Comparison of ENCODE assay signal across 19 cellular contexts in the genomic region with DNA sequence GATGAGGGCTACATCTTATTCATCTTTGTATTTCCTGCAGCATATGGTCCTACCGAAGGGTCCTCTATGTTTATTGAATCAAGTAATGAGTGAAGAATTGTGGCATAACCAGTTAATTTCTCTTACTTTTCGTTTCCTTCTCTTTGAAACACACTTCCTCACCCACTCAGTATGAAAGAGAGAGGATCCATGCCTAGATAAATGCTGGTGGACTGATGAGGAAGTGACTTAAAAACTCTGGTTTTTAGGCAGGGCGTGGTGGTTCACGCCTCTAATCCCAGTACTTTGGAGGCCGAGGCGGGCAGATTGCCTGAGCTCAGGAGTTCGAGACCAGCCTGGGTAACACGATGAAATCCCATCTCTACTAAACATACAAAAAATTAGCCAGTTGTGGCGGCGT.
A peak's percentile ranks its signal among the peaks of the same experiment; 100 is the strongest.
DNase-seq lines count a peak whose midpoint lies in the region; ATAC-seq lines count a peak whose summit lies in the region.
"Had no signal": no experiment of that assay in that cellular context is flagged by ENCODE, and none has a peak within 500 bp of the region (broad histone marks: within the 10 kb centered on the region; RNA-seq: fewer than 3 reads in every experiment).

No MANE protein-coding gene starts in this region.

- peak overlapping the region; percentile 47 for H3K4me3 Mint-ChIP-seq in T-helper 1 cell treated with Interleukin-12 subunit alpha and Interleukin-12 subunit beta and Interleukin-4 antibody, amounts not matched to agents 30 μg/mL and 1 μg/mL, for 36 hours
- no peak overlapping the region for H3K4me3 Mint-ChIP-seq in dendritic cell treated with granulocyte-macrophage colony-stimulating factor and Interleukin-4, amounts not matched to agents 40 ng/mL and 50 ng/mL, for 4 days
- H3K4me3 Mint-ChIP-seq: T-helper 17 cell had no signal

- DNase-seq in T-helper 1 cell (no peak), NOMO-1 treated with DMSO at 0.1 percent for 48 hours (lab: John Stamatoyannopoulos, UW; ENCODE audit: unreplicated experiment) (peak; percentile 82), superior temporal gyrus (ENCODE audit: extremely low spot score) (no peak)
- DNase-seq in activated CD4-positive, alpha-beta T cell treated with anti-CD3 and anti-CD28 coated beads for 4 hours: no peak
- DNase-seq: C1 segment of cervical spinal cord, COR-L47, DMS153, EL, HCEC 1CT, NCI-H1105, NCI-H1694 treated with DMSO at 0.1 percent for 48 hours, NCI-H446, NCI-H774, T-helper 17 cell had no signal

- peaks cover 8% of the 10 kb centered on the region for H3K36me3 Mint-ChIP-seq in T-helper 1 cell treated with Interleukin-12 subunit alpha and Interleukin-12 subunit beta and Interleukin-4 antibody, amounts not matched to agents 30 μg/mL and 1 μg/mL, for 36 hours (ENCODE audit: low read depth)
- peaks cover 23% of the 10 kb centered on the region for H3K36me3 Mint-ChIP-seq in dendritic cell treated with granulocyte-macrophage colony-stimulating factor and Interleukin-4, amounts not matched to agents 40 ng/mL and 50 ng/mL, for 4 days (ENCODE audit: low read depth)

- intact Hi-C loops in dendritic cell treated with granulocyte-macrophage colony-stimulating factor and Interleukin-4, amounts not matched to agents 40 ng/mL and 50 ng/mL, for 4 days (cut with micrococcal nuclease): loop anchor here (2.0 to 10.0 kb wide), 5 partner anchors 21 to 675 kb away; partner anchors contain the start of gene OPA1

- ATAC-seq in GM21447 (IDR thresholded peaks at IDR 0.05; ENCODE audit: unreplicated experiment): no peak
- no peak for ATAC-seq in HG02623 (IDR thresholded peaks at IDR 0.05; ENCODE audit: unreplicated experiment)
- ATAC-seq: K562, T-helper 17 cell had no signal

- no peak overlapping the region for H3K27ac Mint-ChIP-seq in T-helper 1 cell treated with Interleukin-12 subunit alpha and Interleukin-12 subunit beta and Interleukin-4 antibody, amounts not matched to agents 30 μg/mL and 1 μg/mL, for 36 hours
- peak overlapping the region; percentile 88 for H3K27ac Mint-ChIP-seq in dendritic cell treated with granulocyte-macrophage colony-stimulating factor and Interleukin-4, amounts not matched to agents 40 ng/mL and 50 ng/mL, for 4 days
- H3K27ac Mint-ChIP-seq: T-helper 17 cell had no signal

- H3K27me3 Mint-ChIP-seq in T-helper 1 cell treated with Interleukin-12 subunit alpha and Interleukin-12 subunit beta and Interleukin-4 antibody, amounts not matched to agents 30 μg/mL and 1 μg/mL, for 36 hours (ENCODE audit: low read depth): peaks cover 38% of the 10 kb centered on the region
- H3K27me3 Mint-ChIP-seq in dendritic cell treated with granulocyte-macrophage colony-stimulating factor and Interleukin-4, amounts not matched to agents 40 ng/mL and 50 ng/mL, for 4 days: peaks cover 22% of the 10 kb centered on the region

- H3K4me1 Mint-ChIP-seq in T-helper 1 cell treated with Interleukin-12 subunit alpha and Interleukin-12 subunit beta and Interleukin-4 antibody, amounts not matched to agents 30 μg/mL and 1 μg/mL, for 36 hours (ENCODE audit: low read depth): peaks cover 29% of the 10 kb centered on the region
- H3K4me1 Mint-ChIP-seq in dendritic cell treated with granulocyte-macrophage colony-stimulating factor and Interleukin-4, amounts not matched to agents 40 ng/mL and 50 ng/mL, for 4 days (ENCODE audit: low read depth): peaks cover 44% of the 10 kb centered on the region

- no peaks in the 10 kb centered on the region for H3K9me3 Mint-ChIP-seq in T-helper 1 cell treated with Interleukin-12 subunit alpha and Interleukin-12 subunit beta and Interleukin-4 antibody, amounts not matched to agents 30 μg/mL and 1 μg/mL, for 36 hours
- no peaks in the 10 kb centered on the region for H3K9me3 Mint-ChIP-seq in dendritic cell treated with granulocyte-macrophage colony-stimulating factor and Interleukin-4, amounts not matched to agents 40 ng/mL and 50 ng/mL, for 4 days
